In the genomic region with DNA sequence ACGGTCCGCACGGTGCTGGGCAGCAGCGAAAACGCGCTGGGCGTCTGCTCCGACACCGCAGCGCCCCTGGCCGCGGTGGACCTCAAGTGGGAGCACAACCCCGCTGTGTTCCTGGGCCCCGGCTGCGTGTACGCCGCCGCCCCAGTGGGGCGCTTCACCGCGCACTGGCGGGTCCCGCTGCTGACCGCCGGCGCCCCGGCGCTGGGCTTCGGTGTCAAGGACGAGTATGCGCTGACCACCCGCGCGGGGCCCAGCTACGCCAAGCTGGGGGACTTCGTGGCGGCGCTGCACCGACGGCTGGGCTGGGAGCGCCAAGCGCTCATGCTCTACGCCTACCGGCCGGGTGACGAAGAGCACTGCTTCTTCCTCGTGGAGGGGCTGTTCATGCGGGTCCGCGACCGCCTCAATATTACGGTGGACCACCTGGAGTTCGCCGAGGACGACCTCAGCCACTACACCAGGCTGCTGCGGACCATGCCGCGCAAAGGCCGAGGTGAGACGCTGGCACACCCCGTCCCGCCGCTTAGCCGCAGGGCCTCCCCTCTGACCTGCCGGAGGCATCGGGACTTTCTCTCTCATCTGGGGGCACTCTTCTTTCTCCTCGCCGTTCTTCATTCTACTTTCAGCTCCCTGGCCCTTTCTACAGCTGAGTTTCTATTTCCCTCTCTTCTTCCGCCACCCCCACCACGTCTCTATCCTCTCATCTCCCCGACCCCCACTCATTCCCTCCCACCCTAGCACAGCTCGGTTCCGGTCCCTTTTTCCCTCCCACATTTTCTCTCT, we compare ENCODE assay signal across 1 cellular context.
TF ChIP-seq lines count a peak whose summit lies in the region.

No MANE protein-coding gene starts in this region.

TF ChIP-seq in GM23338, 12 proteins besides CTCF, POLR2A, EP300 and RAD21 (continued from another document):
- TF ChIP-seq ZNF462 (CRISPR knock-in tag; IDR thresholded peaks at IDR 0.05) (no peak), POLR2AphosphoS5 (IDR thresholded peaks at IDR 0.05; ENCODE audit: low read depth) (no peak), EZH2 (IDR thresholded peaks at IDR 0.05; ENCODE audit: low read depth, unreplicated experiment) (no peak)
TF ChIP-seq in GM23338: peak in this region for 0.
